Comparison of ENCODE assay signal across 19 cellular contexts in the genomic region with DNA sequence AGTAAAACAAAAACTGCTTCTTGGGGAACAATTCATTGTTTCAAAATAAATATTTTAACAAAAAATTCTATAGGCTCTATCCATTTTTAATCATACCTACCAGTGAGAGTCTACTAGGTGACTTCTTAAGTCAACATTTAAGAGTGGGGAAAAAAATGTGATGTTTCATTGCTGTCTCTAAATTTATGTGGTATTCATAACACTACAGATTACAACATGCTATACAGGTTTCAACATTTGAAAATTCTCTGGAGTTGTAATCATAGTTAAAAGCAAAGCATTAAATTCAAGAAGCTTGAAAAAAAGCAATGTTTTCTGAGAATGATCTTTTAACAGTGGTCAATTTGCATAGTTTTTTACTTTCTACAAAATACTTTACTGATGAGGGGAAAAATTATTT. TPM values are rescaled to one million over a fixed set of nuclear protein-coding genes. Genes with fewer than 3 reads are reported as not detected.
DNase-seq lines count a peak whose midpoint lies in the region; ATAC-seq, FAIRE-seq and TF ChIP-seq lines count a peak whose summit lies in the region.
"Had no signal": no experiment of that assay in that cellular context is flagged by ENCODE, and none has a peak within 500 bp of the region (broad histone marks: within the 10 kb centered on the region; RNA-seq: fewer than 3 reads in every experiment).

No MANE protein-coding gene starts in this region.

- peaks cover 12% of the 10 kb centered on the region for H3K4me1 ChIP-seq in Panc1 (ENCODE audit: control insufficient read depth, insufficient read depth, low read length)

- peak overlapping the region; percentile 5; the same call in 1 of the 2 replicates for H3K27ac ChIP-seq in Panc1 (ENCODE audit: low read length)
- H3K27ac ChIP-seq: PC-9 had no signal

- BruUV-seq in Panc1 (replicated peaks; lab: Mats Ljungman, UMichigan) = no TSS peak

- CTCF ChIA-PET in Panc1 (lab: Charles Lee) = no interaction called here

- H3K9me3 ChIP-seq in Panc1 (ENCODE audit: control insufficient read depth, insufficient read depth, low read depth, low read length) = no peaks in the 10 kb centered on the region
- H3K9me3 ChIP-seq: Caco-2 had no signal

- DNase-seq in EH (ENCODE audit: low read depth) (peak; percentile 31), Panc1 (ENCODE audit: low read depth, low spot score) (no peak), epidermal melanocyte (ENCODE audit: insufficient read length, low spot score) (peak; percentile 22), iris pigment epithelial cell (ENCODE audit: low read depth) (peak; percentile 60), DMS79 (lab: John Stamatoyannopoulos, UW) (no peak), frontal cortex (ENCODE audit: low spot score in 2 of 2) (no peak), SIG-M5 (lab: John Stamatoyannopoulos, UW) (no peak), kidney glomerular epithelial cell (lab: John Stamatoyannopoulos, UW) (no peak)
- DNase-seq: Caco-2, NCI-H1105 treated with DMSO at 0.1 percent for 48 hours, NCI-H187 treated with DMSO at 0.1 percent for 48 hours, NCI-H446, NCI-H748 treated with DMSO at 0.1 percent for 48 hours, PC-9, SHP77 had no signal

- intact Hi-C loops in Panc1 (cut with micrococcal nuclease; ENCODE audit: unreplicated experiment) = no loop called here

- H3K27me3 ChIP-seq in Panc1 (ENCODE audit: control insufficient read depth, insufficient read depth, low read length) = no peaks in the 10 kb centered on the region

- no peak for ATAC-seq in Panc1
- ATAC-seq: HCT116, HepG2 had no signal

- POLR2A ChIA-PET in Panc1 (lab: Charles Lee) = no interaction called here

- no peaks in the 10 kb centered on the region for H3K36me3 ChIP-seq in Panc1 (ENCODE audit: control insufficient read depth, insufficient read depth, low read length)

- no peak for FAIRE-seq in frontal cortex (lab: Jason Lieb, UNC)
- FAIRE-seq: A204.1, GM12891, HepG2 had no signal

- H3K4me3 ChIP-seq in Panc1 (ENCODE audit: low read depth in 2 of 2, low read length in 2 of 2) = no peak overlapping the region
- H3K4me3 ChIP-seq: PC-9 had no signal

- in situ Hi-C loops in Panc1 (cut with HindIII; ENCODE audit: low pct_unique_long_range_greater_than_20kb, low sequenced_read_pairs) = no loop called here

- TF ChIP-seq CTCF in Panc1 (IDR thresholded peaks at IDR 0.05) = no peak

RNA-seq across cellular contexts. Expression of a gene that starts 18.3 kb away (rescaled TPM):
- 65.0 TPM for total RNA-seq in Panc1 (2021; ENCODE audit: unreplicated experiment)
- 30.9 TPM for polyA plus RNA-seq in Panc1 (2012; ENCODE audit: insufficient read length)
- 104 TPM for total RNA-seq in frontal cortex

RNA-seq across cellular contexts. Expression of a gene that starts 29.2 kb away (rescaled TPM):
- total RNA-seq in Panc1 (2021; ENCODE audit: unreplicated experiment) (263 TPM), frontal cortex (8.6 TPM)
- 316 TPM for polyA plus RNA-seq in Panc1 (2012; ENCODE audit: insufficient read length)

Comparison
In these comparisons a context has a peak if more than half of its experiments do, and no peak if none do; other contexts are left out.
1. DNase-seq: peak in EH (single experiment), epidermal melanocyte (single experiment) and iris pigment epithelial cell (single experiment); none in Panc1 (single experiment), DMS79 (single experiment), frontal cortex (0 of 2), SIG-M5 (single experiment) and kidney glomerular epithelial cell (single experiment).
2. RNA of a gene that starts 29.2 kb away (total RNA-seq): 263 TPM in Panc1 (single experiment); 8.6 TPM in frontal cortex (single experiment); every median in the first group is over 10 times any median in the second.